In genomic region chr1:59901770-59902388, GRCh38 we compare ENCODE assay signal across 23 cellular contexts. TPM values are rescaled to one million over a fixed set of nuclear protein-coding genes. Genes with fewer than 3 reads are reported as not detected.
"Had no signal": no experiment of that assay in that cellular context is flagged by ENCODE, and none has a peak within 500 bp of the region (broad histone marks: within the 10 kb centered on the region; RNA-seq: fewer than 3 reads in every experiment).

No MANE protein-coding gene starts in this region.

- H3K9me3 ChIP-seq: adrenal gland, right atrium auricular region, transverse colon had no signal

- H3K36me3 Mint-ChIP-seq: activated CD4-positive, alpha-beta memory T cell treated with anti-CD3 and anti-CD28 coated beads for 36 hours; memory B cell; natural killer cell had no signal

- H3K27ac Mint-ChIP-seq: activated CD4-positive, alpha-beta memory T cell treated with anti-CD3 and anti-CD28 coated beads for 36 hours; activated CD8-positive, alpha-beta memory T cell treated with anti-CD3 and anti-CD28 coated beads, Interleukin-2, amount 10 ng/mL, durations not matched to agents 7 days and 5 days; memory B cell; natural killer cell had no signal

- H3K4me3 ChIP-seq: adrenal gland, body of pancreas, coronary artery, right atrium auricular region, skin epidermis, transverse colon had no signal

- H3K4me1 Mint-ChIP-seq: central memory CD8-positive, alpha-beta T cell had no signal

- H3K27me3 Mint-ChIP-seq: activated CD8-positive, alpha-beta memory T cell treated with anti-CD3 and anti-CD28 coated beads, Interleukin-2, amount 10 ng/mL, durations not matched to agents 7 days and 5 days had no signal

- DNase-seq: activated CD4-positive, alpha-beta memory T cell treated with anti-CD3 and anti-CD28 coated beads for 36 hours; activated CD8-positive, alpha-beta memory T cell treated with anti-CD3 and anti-CD28 coated beads, Interleukin-2, amount 10 ng/mL, durations not matched to agents 7 days and 5 days; activated naive CD4-positive, alpha-beta T cell treated with anti-CD3 and anti-CD28 coated beads, Interleukin-2, amount 50 U/mL, for 16 hours; activated T-cell treated with anti-CD3 and anti-CD28 coated beads, Interleukin-2, amount 50 U/mL, for 1 hour; adrenal gland; body of pancreas; effector CD8-positive, alpha-beta T cell; foreskin keratinocyte; glutamatergic neuron; left cardiac atrium; natural killer cell; stimulated activated CD4-positive, alpha-beta T cell treated with anti-CD3 and anti-CD28 coated beads, Interleukin-4, amount 100 ng/mL, for 24 hours; stimulated activated naive CD4-positive, alpha-beta T cell; substantia nigra; T-helper 1 cell; T1000; transverse colon had no signal

- H3K27me3 ChIP-seq: adrenal gland, body of pancreas, foreskin keratinocyte, right atrium auricular region, transverse colon had no signal

- H3K4me3 Mint-ChIP-seq: activated CD4-positive, alpha-beta memory T cell treated with anti-CD3 and anti-CD28 coated beads for 36 hours; activated CD8-positive, alpha-beta memory T cell treated with anti-CD3 and anti-CD28 coated beads, Interleukin-2, amount 10 ng/mL, durations not matched to agents 7 days and 5 days; central memory CD8-positive, alpha-beta T cell; memory B cell; natural killer cell had no signal

- H3K9me3 Mint-ChIP-seq: activated CD4-positive, alpha-beta memory T cell treated with anti-CD3 and anti-CD28 coated beads for 36 hours; central memory CD8-positive, alpha-beta T cell; memory B cell; natural killer cell had no signal

- H3K36me3 ChIP-seq: adrenal gland, transverse colon had no signal

- H3K27ac ChIP-seq: adrenal gland, body of pancreas, coronary artery, foreskin keratinocyte, skin epidermis, transverse colon had no signal

- H3K4me1 ChIP-seq: adrenal gland, foreskin keratinocyte, right atrium auricular region had no signal

- ATAC-seq: activated CD8-positive, alpha-beta memory T cell treated with anti-CD3 and anti-CD28 coated beads, Interleukin-2, amount 10 ng/mL, durations not matched to agents 7 days and 5 days; body of pancreas; foreskin keratinocyte; natural killer cell had no signal

RNA-seq across cellular contexts. Expression of gene CYP2J2, which starts 24.7 kb away (rescaled TPM):
- total RNA-seq: posterior vena cava had no signal
